In the genomic region with DNA sequence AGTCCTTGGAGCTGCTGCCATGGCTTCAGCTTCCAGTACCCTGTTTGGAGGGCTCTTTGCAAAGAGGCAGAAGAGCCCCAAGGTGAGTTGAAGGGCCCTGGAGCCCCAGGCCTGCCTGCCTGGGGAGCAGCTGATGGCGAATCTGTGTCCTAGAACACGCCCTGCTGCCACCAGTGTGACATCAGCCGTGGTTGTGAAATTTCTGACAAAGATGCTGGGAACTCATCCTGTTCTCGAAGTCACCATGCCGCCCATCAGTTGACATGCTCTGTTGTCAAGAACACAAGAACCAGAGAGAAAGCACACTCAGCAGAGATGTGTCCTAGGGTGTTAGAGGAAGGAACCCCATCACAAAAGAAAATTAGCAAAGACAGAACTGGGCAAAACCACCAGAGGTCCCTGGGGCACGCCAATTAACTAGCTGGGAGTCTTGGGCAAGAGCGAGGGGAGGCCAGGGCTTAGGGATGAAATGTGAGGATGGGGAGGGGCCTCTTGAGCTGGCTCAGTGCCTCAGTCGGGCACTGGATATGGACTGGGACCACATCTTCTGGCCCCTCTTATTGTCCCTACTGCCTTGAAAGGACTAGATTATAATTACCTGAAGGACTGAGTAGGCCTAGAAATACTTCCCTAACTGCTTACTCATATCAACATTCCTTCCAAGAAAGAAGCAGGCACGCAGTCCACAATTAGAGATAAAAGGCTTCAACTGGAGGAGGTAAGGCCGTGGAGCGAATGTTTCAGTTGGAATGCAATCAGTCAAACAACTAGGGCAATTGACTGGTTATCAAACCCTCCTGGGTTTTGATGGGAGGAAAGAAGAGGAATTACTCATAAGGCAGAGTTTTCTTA, we compare ENCODE assay signal across 1 cellular context.
TF ChIP-seq lines count a peak whose summit lies in the region.

No MANE protein-coding gene starts in this region.

TF ChIP-seq in IMR-90, 13 proteins besides CTCF, POLR2A, EP300 and RAD21 (continued from another document):
- TF ChIP-seq, protein P1, sequence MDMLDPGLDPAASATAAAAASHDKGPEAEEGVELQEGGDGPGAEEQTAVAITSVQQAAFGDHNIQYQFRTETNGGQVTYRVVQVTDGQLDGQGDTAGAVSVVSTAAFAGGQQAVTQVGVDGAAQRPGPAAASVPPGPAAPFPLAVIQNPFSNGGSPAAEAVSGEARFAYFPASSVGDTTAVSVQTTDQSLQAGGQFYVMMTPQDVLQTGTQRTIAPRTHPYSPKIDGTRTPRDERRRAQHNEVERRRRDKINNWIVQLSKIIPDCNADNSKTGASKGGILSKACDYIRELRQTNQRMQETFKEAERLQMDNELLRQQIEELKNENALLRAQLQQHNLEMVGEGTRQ (IDR thresholded peaks at IDR 0.05; ENCODE audit: low read depth, low read length), result no peak
- TF ChIP-seq RCOR1 (IDR thresholded peaks at IDR 0.05; ENCODE audit: insufficient replicate concordance, low read length) (no peak), SMC3 (IDR thresholded peaks at IDR 0.05; ENCODE audit: low read depth, low read length) (no peak)
